Comparison of ENCODE assay signal across 1 cellular context in genomic region chr14:91228112-91229004, GRCh38.
TF ChIP-seq lines count a peak whose summit lies in the region.

No MANE protein-coding gene starts in this region.

TF ChIP-seq in HepG2, 621 proteins besides CTCF, POLR2A, EP300 and RAD21 (continued from another document):
- TF ChIP-seq ZBTB49 (CRISPR knock-in tag; IDR thresholded peaks at IDR 0.05; ENCODE audit: borderline replicate concordance) (no peak), ZNF503 (CRISPR knock-in tag; IDR thresholded peaks at IDR 0.05) (no peak), EED (CRISPR knock-in tag; IDR thresholded peaks at IDR 0.05) (no peak), ZNF264 (CRISPR knock-in tag; IDR thresholded peaks at IDR 0.05) (no peak), ZNF646 (CRISPR knock-in tag; IDR thresholded peaks at IDR 0.05) (no peak), PAWR (CRISPR knock-in tag; IDR thresholded peaks at IDR 0.05; ENCODE audit: borderline replicate concordance) (no peak), FOXC1 (CRISPR knock-in tag; IDR thresholded peaks at IDR 0.05; ENCODE audit: borderline replicate concordance) (no peak), ZFP36 (IDR thresholded peaks at IDR 0.05; ENCODE audit: borderline replicate concordance, low read depth, low read length, partially characterized antibody) (no peak), CEBPG (CRISPR knock-in tag; IDR thresholded peaks at IDR 0.05) (no peak), MAFK (conservative IDR thresholded peaks at IDR 0.05 in 1 of 2, IDR thresholded peaks at IDR 0.05 in 1 of 2; ENCODE audit: low read length in 2 of 2) (no peak), NBN (conservative IDR thresholded peaks at IDR 0.05) (no peak)
